Comparison of ENCODE assay signal across 23 cellular contexts in the genomic region with DNA sequence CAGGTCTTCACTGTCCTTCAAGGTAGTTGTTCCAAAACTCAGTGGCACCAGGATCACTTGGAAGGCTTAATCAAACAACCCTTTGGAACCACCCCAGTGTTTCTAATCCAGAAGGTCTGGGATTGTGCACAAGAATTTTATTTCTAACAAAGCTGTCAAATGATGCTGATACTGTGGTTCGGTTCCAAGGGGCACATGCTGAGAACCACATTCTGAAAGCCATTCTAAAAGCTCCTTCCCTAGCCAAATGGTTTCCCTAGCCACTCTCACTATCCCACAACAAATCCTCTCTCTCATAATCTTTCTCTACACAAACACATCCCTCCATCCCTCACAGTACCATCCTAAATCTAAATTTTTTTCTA. TPM values are rescaled to one million over a fixed set of nuclear protein-coding genes. Genes with fewer than 3 reads are reported as not detected.
"Had no signal": no experiment of that assay in that cellular context is flagged by ENCODE, and none has a peak within 500 bp of the region (broad histone marks: within the 10 kb centered on the region; RNA-seq: fewer than 3 reads in every experiment).

No MANE protein-coding gene starts in this region.

- ATAC-seq: left lung had no signal

- H3K36me3 Mint-ChIP-seq: activated naive CD8-positive, alpha-beta T cell treated with anti-CD3 and anti-CD28 coated beads, Interleukin-2, amount 10 ng/mL, durations not matched to agents 7 days and 5 days; brain; immature natural killer cell had no signal

- H3K4me2 ChIP-seq: hepatocyte had no signal

- DNase-seq: activated CD4-positive, alpha-beta T cell treated with anti-CD3 and anti-CD28 coated beads for 4 hours; activated CD4-positive, alpha-beta T cell treated with anti-CD3 and anti-CD28 coated beads, Interleukin-2, amount 50 U/mL, for 48 hours; activated CD4-positive, CD25-positive, alpha-beta regulatory T cell; activated CD8-positive, alpha-beta memory T cell treated with anti-CD3 and anti-CD28 coated beads, Interleukin-2, amount 50 U/mL, for 48 hours; activated naive CD4-positive, alpha-beta T cell treated with anti-CD3 and anti-CD28 coated beads for 36 hours; activated naive CD8-positive, alpha-beta T cell treated with anti-CD3 and anti-CD28 coated beads, Interleukin-2, amount 10 ng/mL, durations not matched to agents 7 days and 5 days; activated T-cell treated with anti-CD3 and anti-CD28 coated beads, Interleukin-2, amount 50 U/mL, for 48 hours; amygdala; foreskin melanocyte; immature natural killer cell; kidney glomerular epithelial cell; left lung; mammary epithelial cell; nucleus accumbens; stimulated activated CD4-positive, alpha-beta T cell treated with anti-CD3 and anti-CD28 coated beads, Interleukin-2, amount 100 ng/mL, for 48 hours; stimulated activated naive CD4-positive, alpha-beta T cell; T-helper 9 cell had no signal

- H3K4me1 Mint-ChIP-seq: activated naive CD8-positive, alpha-beta T cell treated with anti-CD3 and anti-CD28 coated beads, Interleukin-2, amount 10 ng/mL, durations not matched to agents 7 days and 5 days; brain; immature natural killer cell had no signal

- H3K27me3 ChIP-seq: hepatocyte, left lung had no signal

- H3K4me3 Mint-ChIP-seq: activated naive CD4-positive, alpha-beta T cell treated with anti-CD3 and anti-CD28 coated beads for 36 hours; activated naive CD8-positive, alpha-beta T cell treated with anti-CD3 and anti-CD28 coated beads, Interleukin-2, amount 10 ng/mL, durations not matched to agents 7 days and 5 days; brain; immature natural killer cell; nephron had no signal

- H3K27ac ChIP-seq: epithelial cell of prostate, hepatocyte had no signal

- H3K4me3 ChIP-seq: hepatocyte, left lung had no signal

- H3K36me3 ChIP-seq: left lung had no signal

- H3K9me3 Mint-ChIP-seq: activated naive CD4-positive, alpha-beta T cell treated with anti-CD3 and anti-CD28 coated beads for 36 hours; activated naive CD8-positive, alpha-beta T cell treated with anti-CD3 and anti-CD28 coated beads, Interleukin-2, amount 10 ng/mL, durations not matched to agents 7 days and 5 days; brain; nephron had no signal

- H3K27ac Mint-ChIP-seq: activated naive CD4-positive, alpha-beta T cell treated with anti-CD3 and anti-CD28 coated beads for 36 hours; activated naive CD8-positive, alpha-beta T cell treated with anti-CD3 and anti-CD28 coated beads, Interleukin-2, amount 10 ng/mL, durations not matched to agents 7 days and 5 days; brain; immature natural killer cell; nephron had no signal

- H3K79me2 ChIP-seq: hepatocyte had no signal

- H3K27me3 Mint-ChIP-seq: activated naive CD8-positive, alpha-beta T cell treated with anti-CD3 and anti-CD28 coated beads, Interleukin-2, amount 10 ng/mL, durations not matched to agents 7 days and 5 days; brain had no signal

- H2AFZ ChIP-seq: hepatocyte had no signal

- H3K9me3 ChIP-seq: left lung had no signal

RNA-seq across cellular contexts. Expression of a gene that starts 52.1 kb away (rescaled TPM):
- total RNA-seq: chondrocyte; T-helper 1 cell treated with Interleukin-12 subunit alpha and Interleukin-12 subunit beta and Interleukin-4 antibody, amounts not matched to agents 30 ng/mL and 1 ng/mL, for 36 hours had no signal
